ENCODE assay signal across 1 cellular context in the genomic region with DNA sequence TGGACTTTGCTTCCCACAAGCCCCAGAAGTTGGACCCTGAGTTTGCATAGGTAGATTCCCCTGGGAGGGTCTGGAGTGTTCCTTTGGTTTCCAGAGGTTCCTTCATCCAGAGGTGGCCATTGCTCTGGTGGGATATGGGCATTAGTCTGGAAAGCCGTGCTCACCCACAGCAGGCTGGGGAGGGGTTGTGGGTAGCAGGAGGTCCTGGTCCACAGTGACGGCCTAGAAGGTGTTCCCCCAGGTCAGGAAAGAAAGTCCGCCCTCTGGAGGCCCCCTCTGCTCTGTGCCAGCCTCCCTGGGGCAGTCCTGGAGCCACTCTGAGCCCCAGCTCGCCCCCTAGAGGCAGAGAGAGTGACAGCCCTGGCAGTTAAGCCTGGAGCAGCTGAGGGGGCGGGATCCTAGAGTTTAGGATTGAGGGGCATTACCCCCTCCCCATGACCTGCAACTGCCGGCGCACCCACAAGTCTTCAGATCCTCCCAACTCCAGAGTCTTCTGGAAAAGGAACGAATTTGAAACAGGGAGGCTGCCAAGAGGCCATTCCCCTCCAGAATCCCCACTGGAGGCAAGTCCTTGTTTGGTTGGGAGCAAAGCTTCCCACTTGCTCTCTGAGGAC.
TF ChIP-seq lines count a peak whose summit lies in the region.

No MANE protein-coding gene starts in this region.

TF ChIP-seq in HepG2, 621 proteins besides CTCF, POLR2A, EP300 and RAD21 (continued from another document and continues in another):
- TF ChIP-seq, protein P1, sequence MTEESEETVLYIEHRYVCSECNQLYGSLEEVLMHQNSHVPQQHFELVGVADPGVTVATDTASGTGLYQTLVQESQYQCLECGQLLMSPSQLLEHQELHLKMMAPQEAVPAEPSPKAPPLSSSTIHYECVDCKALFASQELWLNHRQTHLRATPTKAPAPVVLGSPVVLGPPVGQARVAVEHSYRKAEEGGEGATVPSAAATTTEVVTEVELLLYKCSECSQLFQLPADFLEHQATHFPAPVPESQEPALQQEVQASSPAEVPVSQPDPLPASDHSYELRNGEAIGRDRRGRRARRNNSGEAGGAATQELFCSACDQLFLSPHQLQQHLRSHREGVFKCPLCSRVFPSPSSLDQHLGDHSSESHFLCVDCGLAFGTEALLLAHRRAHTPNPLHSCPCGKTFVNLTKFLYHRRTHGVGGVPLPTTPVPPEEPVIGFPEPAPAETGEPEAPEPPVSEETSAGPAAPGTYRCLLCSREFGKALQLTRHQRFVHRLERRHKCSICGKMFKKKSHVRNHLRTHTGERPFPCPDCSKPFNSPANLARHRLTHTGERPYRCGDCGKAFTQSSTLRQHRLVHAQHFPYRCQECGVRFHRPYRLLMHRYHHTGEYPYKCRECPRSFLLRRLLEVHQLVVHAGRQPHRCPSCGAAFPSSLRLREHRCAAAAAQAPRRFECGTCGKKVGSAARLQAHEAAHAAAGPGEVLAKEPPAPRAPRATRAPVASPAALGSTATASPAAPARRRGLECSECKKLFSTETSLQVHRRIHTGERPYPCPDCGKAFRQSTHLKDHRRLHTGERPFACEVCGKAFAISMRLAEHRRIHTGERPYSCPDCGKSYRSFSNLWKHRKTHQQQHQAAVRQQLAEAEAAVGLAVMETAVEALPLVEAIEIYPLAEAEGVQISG (CRISPR knock-in tag; IDR thresholded peaks at IDR 0.05): peak; percentile 90
- no peak for TF ChIP-seq ZNF570 (CRISPR knock-in tag; IDR thresholded peaks at IDR 0.05; ENCODE audit: borderline replicate concordance)
- TF ChIP-seq ZBTB14 (CRISPR knock-in tag; IDR thresholded peaks at IDR 0.05): no peak
- TF ChIP-seq ZNF850 (CRISPR knock-in tag; conservative IDR thresholded peaks at IDR 0.05): no peak
- no peak for TF ChIP-seq NFE2 (CRISPR knock-in tag; IDR thresholded peaks at IDR 0.05)
- TF ChIP-seq ZNF446 (CRISPR knock-in tag; IDR thresholded peaks at IDR 0.05): no peak
- TF ChIP-seq SOX6 (IDR thresholded peaks at IDR 0.05): no peak
- peak; percentile 69 for TF ChIP-seq SOX6 (CRISPR knock-in tag; IDR thresholded peaks at IDR 0.05)
- TF ChIP-seq PHF5A (CRISPR knock-in tag; IDR thresholded peaks at IDR 0.05; ENCODE audit: low read depth, unreplicated experiment): no peak
- no peak for TF ChIP-seq ZNF672 (CRISPR knock-in tag; IDR thresholded peaks at IDR 0.05)
- no peak for TF ChIP-seq ZNF564 (CRISPR knock-in tag; IDR thresholded peaks at IDR 0.05)
- peak; percentile 52; the same call in 1 of the 2 replicates for TF ChIP-seq ZNF556 (CRISPR knock-in tag; IDR thresholded peaks at IDR 0.05; ENCODE audit: borderline replicate concordance)
- peak; percentile 61; the same call in 1 of the 2 replicates for TF ChIP-seq KDM5B (CRISPR knock-in tag; IDR thresholded peaks at IDR 0.05; ENCODE audit: borderline replicate concordance)
- 0 out of 2 replicates have a peak, but pooled peaks have one; percentile 63 for TF ChIP-seq ZFP41 (CRISPR knock-in tag; IDR thresholded peaks at IDR 0.05; ENCODE audit: borderline replicate concordance)
- TF ChIP-seq ZNF546 (CRISPR knock-in tag; conservative IDR thresholded peaks at IDR 0.05): 0 out of 2 replicates have a peak, but pooled peaks have one; percentile 43
- peak; percentile 58; the same call in 1 of the 2 replicates for TF ChIP-seq ZNF878 (CRISPR knock-in tag; IDR thresholded peaks at IDR 0.05)
- TF ChIP-seq KAT7 (CRISPR knock-in tag; IDR thresholded peaks at IDR 0.05; ENCODE audit: borderline replicate concordance): no peak
- TF ChIP-seq, protein P2, sequence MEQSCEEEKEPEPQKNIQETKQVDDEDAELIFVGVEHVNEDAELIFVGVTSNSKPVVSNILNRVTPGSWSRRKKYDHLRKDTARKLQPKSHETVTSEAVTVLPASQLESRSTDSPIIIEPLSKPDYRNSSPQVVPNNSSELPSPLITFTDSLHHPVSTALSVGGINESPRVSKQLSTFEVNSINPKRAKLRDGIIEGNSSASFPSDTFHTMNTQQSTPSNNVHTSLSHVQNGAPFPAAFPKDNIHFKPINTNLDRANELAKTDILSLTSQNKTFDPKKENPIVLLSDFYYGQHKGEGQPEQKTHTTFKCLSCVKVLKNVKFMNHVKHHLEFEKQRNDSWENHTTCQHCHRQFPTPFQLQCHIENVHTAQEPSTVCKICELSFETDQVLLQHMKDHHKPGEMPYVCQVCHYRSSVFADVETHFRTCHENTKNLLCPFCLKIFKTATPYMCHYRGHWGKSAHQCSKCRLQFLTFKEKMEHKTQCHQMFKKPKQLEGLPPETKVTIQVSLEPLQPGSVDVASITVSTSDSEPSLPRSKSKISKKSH (CRISPR knock-in tag; IDR thresholded peaks at IDR 0.05; ENCODE audit: borderline replicate concordance): no peak
- TF ChIP-seq MLLT10 (CRISPR knock-in tag; IDR thresholded peaks at IDR 0.05): no peak
- peak; percentile 19; the same call in 1 of the 2 replicates for TF ChIP-seq NR2C2 (CRISPR knock-in tag; IDR thresholded peaks at IDR 0.05; ENCODE audit: borderline replicate concordance)
- no peak for TF ChIP-seq CEBPZ (IDR thresholded peaks at IDR 0.05; ENCODE audit: low read length)
- 0 out of 2 replicates have a peak, but pooled peaks have one; percentile 35 for TF ChIP-seq KDM3A (CRISPR knock-in tag; IDR thresholded peaks at IDR 0.05; ENCODE audit: low read depth)
- peak; percentile 66 for TF ChIP-seq SALL1 (CRISPR knock-in tag; IDR thresholded peaks at IDR 0.05)
- 0 out of 2 replicates have a peak, but pooled peaks have one; percentile 60 for TF ChIP-seq SAFB2 (CRISPR knock-in tag; IDR thresholded peaks at IDR 0.05; ENCODE audit: borderline replicate concordance, low read depth)
- 0 out of 2 replicates have a peak, but pooled peaks have one; percentile 29 for TF ChIP-seq ZMAT3 (CRISPR knock-in tag; conservative IDR thresholded peaks at IDR 0.05)
- TF ChIP-seq TRIM22 (IDR thresholded peaks at IDR 0.05): no peak
- TF ChIP-seq TERF1 (CRISPR knock-in tag; IDR thresholded peaks at IDR 0.05): no peak
- TF ChIP-seq RCOR2 (CRISPR knock-in tag; IDR thresholded peaks at IDR 0.05): peak; percentile 48; the same call in 1 of the 2 replicates
- peak; percentile 79; the same call in 1 of the 2 replicates for TF ChIP-seq PITX1 (CRISPR knock-in tag; IDR thresholded peaks at IDR 0.05)
- TF ChIP-seq HNRNPLL (IDR thresholded peaks at IDR 0.05; ENCODE audit: low read depth, low read length, poor library complexity, severe bottlenecking): peak; percentile 23
- TF ChIP-seq ZNF335 (CRISPR knock-in tag; IDR thresholded peaks at IDR 0.05): no peak
- TF ChIP-seq, protein P3, sequence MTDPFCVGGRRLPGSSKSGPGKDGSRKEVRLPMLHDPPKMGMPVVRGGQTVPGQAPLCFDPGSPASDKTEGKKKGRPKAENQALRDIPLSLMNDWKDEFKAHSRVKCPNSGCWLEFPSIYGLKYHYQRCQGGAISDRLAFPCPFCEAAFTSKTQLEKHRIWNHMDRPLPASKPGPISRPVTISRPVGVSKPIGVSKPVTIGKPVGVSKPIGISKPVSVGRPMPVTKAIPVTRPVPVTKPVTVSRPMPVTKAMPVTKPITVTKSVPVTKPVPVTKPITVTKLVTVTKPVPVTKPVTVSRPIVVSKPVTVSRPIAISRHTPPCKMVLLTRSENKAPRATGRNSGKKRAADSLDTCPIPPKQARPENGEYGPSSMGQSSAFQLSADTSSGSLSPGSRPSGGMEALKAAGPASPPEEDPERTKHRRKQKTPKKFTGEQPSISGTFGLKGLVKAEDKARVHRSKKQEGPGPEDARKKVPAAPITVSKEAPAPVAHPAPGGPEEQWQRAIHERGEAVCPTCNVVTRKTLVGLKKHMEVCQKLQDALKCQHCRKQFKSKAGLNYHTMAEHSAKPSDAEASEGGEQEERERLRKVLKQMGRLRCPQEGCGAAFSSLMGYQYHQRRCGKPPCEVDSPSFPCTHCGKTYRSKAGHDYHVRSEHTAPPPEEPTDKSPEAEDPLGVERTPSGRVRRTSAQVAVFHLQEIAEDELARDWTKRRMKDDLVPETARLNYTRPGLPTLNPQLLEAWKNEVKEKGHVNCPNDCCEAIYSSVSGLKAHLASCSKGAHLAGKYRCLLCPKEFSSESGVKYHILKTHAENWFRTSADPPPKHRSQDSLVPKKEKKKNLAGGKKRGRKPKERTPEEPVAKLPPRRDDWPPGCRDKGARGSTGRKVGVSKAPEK (CRISPR knock-in tag; IDR thresholded peaks at IDR 0.05; ENCODE audit: borderline replicate concordance): no peak
- TF ChIP-seq ZNF772 (CRISPR knock-in tag; IDR thresholded peaks at IDR 0.05): peak; percentile 69; the same call in 1 of the 2 replicates
- no peak for TF ChIP-seq ZNF577 (CRISPR knock-in tag; IDR thresholded peaks at IDR 0.05; ENCODE audit: borderline replicate concordance, low read depth)
- TF ChIP-seq RAD51 (IDR thresholded peaks at IDR 0.05; ENCODE audit: borderline replicate concordance): no peak
- no peak for TF ChIP-seq EEA1 (CRISPR knock-in tag; IDR thresholded peaks at IDR 0.05; ENCODE audit: borderline replicate concordance)
- TF ChIP-seq ZNF713 (CRISPR knock-in tag; IDR thresholded peaks at IDR 0.05): no peak
- no peak for TF ChIP-seq ZNF670 (CRISPR knock-in tag; IDR thresholded peaks at IDR 0.05; ENCODE audit: borderline replicate concordance)
- TF ChIP-seq ZMYM2 (CRISPR knock-in tag; IDR thresholded peaks at IDR 0.05): peak; percentile 67; the same call in 1 of the 2 replicates
- no peak for TF ChIP-seq ZNF382 (CRISPR knock-in tag; IDR thresholded peaks at IDR 0.05; ENCODE audit: borderline replicate concordance)
- TF ChIP-seq CENPX (CRISPR knock-in tag; IDR thresholded peaks at IDR 0.05): no peak
- TF ChIP-seq STAG1 (CRISPR knock-in tag; IDR thresholded peaks at IDR 0.05): peak; percentile 92
- TF ChIP-seq HNF4G (IDR thresholded peaks at IDR 0.05; ENCODE audit: borderline replicate concordance, low read depth, low read length): peak; percentile 8; the same call in 1 of the 2 replicates
- 0 out of 2 replicates have a peak, but pooled peaks have one; percentile 38 for TF ChIP-seq HNF4G (CRISPR knock-in tag; IDR thresholded peaks at IDR 0.05; ENCODE audit: borderline replicate concordance, low read depth)
- no peak for TF ChIP-seq U2AF2 (IDR thresholded peaks at IDR 0.05; ENCODE audit: low read depth, low read length)
- TF ChIP-seq ZNF207 (IDR thresholded peaks at IDR 0.05; ENCODE audit: borderline replicate concordance): no peak
- 0 out of 2 replicates have a peak, but pooled peaks have one; percentile 17 for TF ChIP-seq NFKB2 (CRISPR knock-in tag; IDR thresholded peaks at IDR 0.05; ENCODE audit: borderline replicate concordance)
- TF ChIP-seq CCAR2 (optimal IDR thresholded peaks at IDR 0.05; ENCODE audit: low read depth, low read length): peak; percentile 53
- TF ChIP-seq STAT5B (CRISPR knock-in tag; IDR thresholded peaks at IDR 0.05): no peak
- peak; percentile 48; the same call in 1 of the 2 replicates for TF ChIP-seq MYC (CRISPR knock-in tag; IDR thresholded peaks at IDR 0.05; ENCODE audit: borderline replicate concordance)
- TF ChIP-seq SP5 (CRISPR knock-in tag; IDR thresholded peaks at IDR 0.05; ENCODE audit: borderline replicate concordance, low read depth): 0 out of 2 replicates have a peak, but pooled peaks have one; percentile 32
- TF ChIP-seq SOX13 (IDR thresholded peaks at IDR 0.05): no peak
- peak in 1 of 2 experiments; percentile 20; a peak in 1 of 4 replicates for TF ChIP-seq SOX13 (CRISPR knock-in tag; conservative IDR thresholded peaks at IDR 0.05 in 1 of 2, IDR thresholded peaks at IDR 0.05 in 1 of 2)
- TF ChIP-seq KDM4B (CRISPR knock-in tag; IDR thresholded peaks at IDR 0.05): peak; percentile 63; the same call in 1 of the 2 replicates
